ENCODE assay signal across 13 cellular contexts in genomic region chr2:113895301-113895700, GRCh38. TPM values are rescaled to one million over a fixed set of nuclear protein-coding genes. Genes with fewer than 3 reads are reported as not detected.
DNase-seq lines count a peak whose midpoint lies in the region; ATAC-seq and TF ChIP-seq lines count a peak whose summit lies in the region.
"Had no signal": no experiment of that assay in that cellular context is flagged by ENCODE, and none has a peak within 500 bp of the region (broad histone marks: within the 10 kb centered on the region; RNA-seq: fewer than 3 reads in every experiment).

No MANE protein-coding gene starts in this region.

- H3K4me3 ChIP-seq in A673 (ENCODE audit: low read depth, low read length, poor library complexity, severe bottlenecking) (peak overlapping the region; percentile 29), GM06990 (replicated peaks; ENCODE audit: low read depth, low read length) (peak overlapping the region; percentile 53), SU-DHL-6 (ENCODE audit: insufficient read depth, low read length, poor library complexity, severe bottlenecking) (no peak overlapping the region), heart left ventricle (no peak overlapping the region)

- H3K79me2 ChIP-seq in SU-DHL-6 (ENCODE audit: insufficient read depth, low read length) = peaks cover 100% of the 10 kb centered on the region

- H3K9me3 ChIP-seq in A673 (ENCODE audit: low read depth, low read length, poor library complexity, severe bottlenecking) (no peaks in the 10 kb centered on the region), SU-DHL-6 (ENCODE audit: insufficient read depth, low read length) (no peaks in the 10 kb centered on the region), heart left ventricle (no peaks in the 10 kb centered on the region)
- H3K9me3 ChIP-seq: lower lobe of right lung had no signal

- POLR2A ChIA-PET in A673 (lab: Charles Lee; ENCODE audit: low non-redundant PET) = no interaction called here

- WGBS in heart left ventricle, 4 donors = 78 to 85% (median 83%) methylated on average over 4 of the region's 4 CpGs

- DNase-seq in A673 (ENCODE audit: low spot score) = peak; percentile 69
- DNase-seq in GM06990 (ENCODE audit: extremely low read depth, insufficient read length) = no peak
- no peak for DNase-seq in foreskin keratinocyte
- no peak for DNase-seq in heart left ventricle
- DNase-seq in NCI-H1417 treated with DMSO at 0.1 percent for 48 hours (lab: John Stamatoyannopoulos, UW) = no peak
- DNase-seq: GOT3, lower lobe of right lung, NCI-H1105 treated with DMSO at 0.1 percent for 48 hours, retina had no signal

- H3K27me3 ChIP-seq in A673 (replicated peaks; ENCODE audit: insufficient read depth, low read depth, low read length, poor library complexity) = no peaks in the 10 kb centered on the region
- H3K27me3 ChIP-seq in GM06990 (replicated peaks; ENCODE audit: control insufficient read depth, insufficient read depth, low read length) = no peaks in the 10 kb centered on the region
- no peaks in the 10 kb centered on the region for H3K27me3 ChIP-seq in SU-DHL-6 (ENCODE audit: low read length)
- no peaks in the 10 kb centered on the region for H3K27me3 ChIP-seq in foreskin keratinocyte
- no peaks in the 10 kb centered on the region for H3K27me3 ChIP-seq in heart left ventricle

- H3K4me1 ChIP-seq in A673 (ENCODE audit: insufficient read depth, low read length, poor library complexity, severe bottlenecking) = peaks cover 72% of the 10 kb centered on the region
- peaks cover 39% of the 10 kb centered on the region for H3K4me1 ChIP-seq in foreskin keratinocyte
- peaks cover 0 to 91% (median 81%) of the 10 kb centered on the region in 12 donors for H3K4me1 ChIP-seq in heart left ventricle

- H3K36me3 ChIP-seq in A673 (ENCODE audit: insufficient read depth, low read length, poor library complexity, severe bottlenecking) (no peaks in the 10 kb centered on the region), GM06990 (ENCODE audit: control insufficient read depth, insufficient read depth, low read length) (peaks cover 1% of the 10 kb centered on the region; the same call in 1 of the 2 replicates), SU-DHL-6 (ENCODE audit: low read length) (peaks cover 25% of the 10 kb centered on the region), heart left ventricle (peaks cover 0 to 12% (median 0%) of the 10 kb centered on the region in 9 donors)
- H3K36me3 ChIP-seq: lower lobe of right lung had no signal

- no peak for TF ChIP-seq POLR2A in heart left ventricle (IDR thresholded peaks at IDR 0.05)

- peaks cover 36% of the 10 kb centered on the region for H3F3A ChIP-seq in SU-DHL-6 (ENCODE audit: insufficient read depth)

- H3K9ac ChIP-seq in SU-DHL-6 (ENCODE audit: low read length) = 0 out of 2 replicates have a peak overlapping the region, but pooled peaks have one; percentile 94

- intact Hi-C loops in A673 (cut with micrococcal nuclease; ENCODE audit: unreplicated experiment) (loop anchor here (5.0 kb wide), 1 partner anchor 47 kb away; no protein-coding TSS in a partner anchor), heart left ventricle (cut with DNase I) (loop anchor here in 2 of 10 donors (10.0 kb wide), 2 partner anchors 50 to 60 kb away; no protein-coding TSS in a partner anchor)

- CTCF ChIA-PET in A673 (lab: Charles Lee) = no interaction called here

- H2AFZ ChIP-seq in SU-DHL-6 (ENCODE audit: low read depth, low read length, severe bottlenecking) = no peak overlapping the region

- ATAC-seq in foreskin keratinocyte = peak; percentile 45
- no peak for ATAC-seq in heart left ventricle
- no peak for ATAC-seq in HG03521 (IDR thresholded peaks at IDR 0.05; ENCODE audit: unreplicated experiment)
- no peak for ATAC-seq in HG02623 (IDR thresholded peaks at IDR 0.05; ENCODE audit: unreplicated experiment)
- ATAC-seq: lower lobe of right lung, WTC11 had no signal

- TF ChIP-seq CTCF in A673 (conservative IDR thresholded peaks at IDR 0.05; ENCODE audit: low read depth, low read length) = no peak
- no peak for TF ChIP-seq CTCF in GM06990 (IDR thresholded peaks at IDR 0.05; ENCODE audit: insufficient read depth, low read length, poor library complexity, severe bottlenecking)
- no peak for TF ChIP-seq CTCF in SU-DHL-6 (IDR thresholded peaks at IDR 0.05; ENCODE audit: insufficient read depth, low read length, poor library complexity, severe bottlenecking)
- no peak for TF ChIP-seq CTCF in foreskin keratinocyte (conservative IDR thresholded peaks at IDR 0.05)
- TF ChIP-seq CTCF in heart left ventricle (IDR thresholded peaks at IDR 0.05) = no peak

- H3K9me2 ChIP-seq in SU-DHL-6 (replicated peaks; ENCODE audit: insufficient read depth, low read length) = no peaks in the 10 kb centered on the region

- no TSS peak for BruUV-seq in A673 (replicated peaks; lab: Mats Ljungman, UMichigan)

- H4K20me1 ChIP-seq in SU-DHL-6 (ENCODE audit: low read depth, low read length) = peaks cover 63% of the 10 kb centered on the region

- peak overlapping the region; percentile 91 for H3K27ac ChIP-seq in A673 (ENCODE audit: low read depth, low read length, poor library complexity, severe bottlenecking)
- H3K27ac ChIP-seq in SU-DHL-6 (ENCODE audit: low read depth, low read length) = peak overlapping the region; percentile 27; the same call in 1 of the 2 replicates
- H3K27ac ChIP-seq in foreskin keratinocyte = no peak overlapping the region
- peak overlapping the region in 1 of 12 donors; percentile 1 for H3K27ac ChIP-seq in heart left ventricle
- H3K27ac ChIP-seq: lower lobe of right lung had no signal

- peak overlapping the region; percentile 99 for H3K4me2 ChIP-seq in SU-DHL-6 (ENCODE audit: low read depth, low read length, poor library complexity, severe bottlenecking)

RNA-seq across cellular contexts. Expression of gene ACTR3, which starts 5.4 kb away (rescaled TPM):
- total RNA-seq in A673 (2021) = 282 and 340 TPM in 2 replicates
- 242 and 260 TPM in 2 replicates for total RNA-seq in foreskin keratinocyte
- polyA plus RNA-seq in foreskin keratinocyte = 72.5 and 83.1 TPM in 2 replicates
- 100 to 1,000 TPM in 6 of 9 donors, 10 to 100 TPM in 3; 53.3 to 238 (median 132) TPM for total RNA-seq in heart left ventricle
- 100 to 1,000 TPM in 1 of 2 donors, 10 to 100 TPM in 1; 15.3 to 115 TPM for polyA plus RNA-seq in heart left ventricle

Comparison
In these comparisons a context has a peak if more than half of its experiments do, and no peak if none do; other contexts are left out.
1. H3K4me3 ChIP-seq: peak in A673 (single experiment) and GM06990 (single experiment); none in SU-DHL-6 (single experiment) and heart left ventricle (0 of 12).